Comparison of ENCODE assay signal across 1 cellular context in genomic region chr17:8791248-8791909, GRCh38.
TF ChIP-seq lines count a peak whose summit lies in the region.

No MANE protein-coding gene starts in this region.

TF ChIP-seq in HCT116, 20 proteins besides CTCF, POLR2A, EP300 and RAD21:
- TF ChIP-seq SIN3A (IDR thresholded peaks at IDR 0.05; ENCODE audit: low read depth) = no peak
- TF ChIP-seq ZFX (IDR thresholded peaks at IDR 0.05) = no peak
- TF ChIP-seq MAX (IDR thresholded peaks at IDR 0.05) = no peak
- TF ChIP-seq EGR1 (IDR thresholded peaks at IDR 0.05; ENCODE audit: low read depth) = no peak
- TF ChIP-seq TCF7L2 (IDR thresholded peaks at IDR 0.05; ENCODE audit: borderline replicate concordance, extremely low read depth, insufficient read depth, insufficient read length) = no peak
